Comparison of ENCODE assay signal across 8 cellular contexts in the genomic region with DNA sequence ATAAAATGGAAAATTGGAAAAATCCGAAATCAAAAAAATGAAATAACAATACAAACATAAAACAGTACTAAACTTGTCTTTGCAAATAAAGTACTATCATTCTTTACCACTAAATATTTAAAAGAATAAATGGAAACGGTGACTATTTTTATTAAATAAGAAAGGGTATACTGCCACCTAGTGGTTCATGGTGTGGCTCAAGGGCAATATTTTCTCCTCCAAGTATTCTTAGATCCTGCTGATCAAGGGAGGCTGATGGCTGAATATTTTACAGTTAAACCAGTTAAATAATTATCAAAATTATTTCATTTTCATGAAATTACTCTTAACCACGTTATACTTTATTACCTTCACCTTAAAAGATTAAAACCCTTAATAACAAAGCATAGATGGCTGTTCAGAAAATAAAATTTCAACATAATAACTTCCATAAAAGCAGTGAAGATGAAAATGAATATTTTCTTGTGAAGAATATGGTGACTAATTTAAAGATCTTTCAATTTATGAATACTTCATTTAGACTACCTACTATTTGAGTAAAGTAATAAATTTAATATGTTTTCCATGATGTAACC.
A peak's percentile ranks its signal among the peaks of the same experiment; 100 is the strongest.
DNase-seq lines count a peak whose midpoint lies in the region; ATAC-seq, FAIRE-seq and TF ChIP-seq lines count a peak whose summit lies in the region.

No MANE protein-coding gene starts in this region.

- no peaks in the 10 kb centered on the region for H3F3A ChIP-seq in neural cell (ENCODE audit: insufficient read depth, low read length, poor library complexity, severe bottlenecking)

- peak; percentile 69 for FAIRE-seq in RCC 7860 (lab: Jason Lieb, UNC)
- FAIRE-seq in endometrium (lab: Jason Lieb, UNC), result peak; percentile 98

- H3K9me2 ChIP-seq in neural cell (ENCODE audit: insufficient read depth, low read length), result no peaks in the 10 kb centered on the region

- H3K9me3 ChIP-seq in neural cell (ENCODE audit: low read length), result no peaks in the 10 kb centered on the region

- H4K20me1 ChIP-seq in neural cell (ENCODE audit: insufficient read depth), result no peaks in the 10 kb centered on the region

- H3K4me2 ChIP-seq in neural cell (ENCODE audit: low read length), result no peak overlapping the region

- H3K4me3 Mint-ChIP-seq in stimulated activated memory B cell treated with anti-CD40 and anti-IgM and Interleukin-4, amounts not matched to agents 10 μg/mL and 1 μg/mL and 100 μg/mL, for 72 hours, result no peak overlapping the region

- H3K27ac ChIP-seq in neural cell (ENCODE audit: low read length), result no peak overlapping the region

- TF ChIP-seq CTCF in LNCaP clone FGC (IDR thresholded peaks at IDR 0.05; ENCODE audit: control insufficient read depth, extremely low read depth, insufficient read depth) (peak; percentile 44), neural cell (IDR thresholded peaks at IDR 0.05; ENCODE audit: poor library complexity, severe bottlenecking) (peak; percentile 77)

- no peaks in the 10 kb centered on the region for H3K4me1 Mint-ChIP-seq in stimulated activated memory B cell treated with anti-CD40 and anti-IgM and Interleukin-4, amounts not matched to agents 10 μg/mL and 1 μg/mL and 100 μg/mL, for 72 hours

- H3K36me3 ChIP-seq in neural cell (ENCODE audit: insufficient read depth, low read length), result no peaks in the 10 kb centered on the region

- no peaks in the 10 kb centered on the region for H3K79me2 ChIP-seq in neural cell (replicated peaks; ENCODE audit: insufficient read depth, low read length)

- ATAC-seq in stimulated activated memory B cell treated with anti-CD40 and anti-IgM and Interleukin-4, amounts not matched to agents 10 μg/mL and 1 μg/mL and 100 μg/mL, for 72 hours, result no peak

- no peak overlapping the region for H3K4me3 ChIP-seq in LNCaP clone FGC (ENCODE audit: low read depth, low read length)
- H3K4me3 ChIP-seq in neural cell (ENCODE audit: low read length), result no peak overlapping the region

- peak; percentile 83 for TF ChIP-seq RAD21 in neural cell (conservative IDR thresholded peaks at IDR 0.05)

- H3K9ac ChIP-seq in neural cell (ENCODE audit: low read length), result no peak overlapping the region

- no peak for TF ChIP-seq EP300 in neural cell (conservative IDR thresholded peaks at IDR 0.05; ENCODE audit: poor library complexity, severe bottlenecking)

- H3K9me3 Mint-ChIP-seq in stimulated activated memory B cell treated with anti-CD40 and anti-IgM and Interleukin-4, amounts not matched to agents 10 μg/mL and 1 μg/mL and 100 μg/mL, for 72 hours, result no peaks in the 10 kb centered on the region

- H3K36me3 Mint-ChIP-seq in stimulated activated memory B cell treated with anti-CD40 and anti-IgM and Interleukin-4, amounts not matched to agents 10 μg/mL and 1 μg/mL and 100 μg/mL, for 72 hours, result no peaks in the 10 kb centered on the region

- peak; percentile 7 for DNase-seq in stimulated activated CD4-positive, alpha-beta T cell treated with anti-CD3 and anti-CD28 coated beads, Interleukin-4, amount 100 ng/mL, for 24 hours
- no peak for DNase-seq in stimulated activated CD4-positive, alpha-beta T cell treated with anti-CD3 and anti-CD28 coated beads, Interleukin-1b, Interleukin-23, amount 100 ng/mL, for 48 hours
- DNase-seq in LNCaP clone FGC (ENCODE audit: low read depth) (peak; percentile 46), RCC 7860 (ENCODE audit: low spot score) (no peak), activated T-cell treated with anti-CD3 and anti-CD28 coated beads for 4 hours (no peak)

- no peak overlapping the region for H2AFZ ChIP-seq in neural cell (ENCODE audit: low read depth, low read length)

- no peaks in the 10 kb centered on the region for H3K27me3 Mint-ChIP-seq in stimulated activated memory B cell treated with anti-CD40 and anti-IgM and Interleukin-4, amounts not matched to agents 10 μg/mL and 1 μg/mL and 100 μg/mL, for 72 hours

- no peak overlapping the region for H3K27ac Mint-ChIP-seq in stimulated activated memory B cell treated with anti-CD40 and anti-IgM and Interleukin-4, amounts not matched to agents 10 μg/mL and 1 μg/mL and 100 μg/mL, for 72 hours

- no peaks in the 10 kb centered on the region for H3K27me3 ChIP-seq in neural cell (ENCODE audit: insufficient read depth, low read depth, low read length)

TF ChIP-seq in neural cell, 6 proteins besides CTCF, POLR2A, EP300 and RAD21:
- TF ChIP-seq TAF1 (IDR thresholded peaks at IDR 0.05; ENCODE audit: low read depth) (no peak), EZH2 (IDR thresholded peaks at IDR 0.05; ENCODE audit: borderline replicate concordance, insufficient read depth, low read length, poor library complexity, severe bottlenecking) (no peak), MXI1 (conservative IDR thresholded peaks at IDR 0.05; ENCODE audit: poor library complexity, severe bottlenecking) (no peak), POLR2AphosphoS5 (IDR thresholded peaks at IDR 0.05) (no peak), SMC3 (conservative IDR thresholded peaks at IDR 0.05; ENCODE audit: poor library complexity) (peak; percentile 80)
- TF ChIP-seq, protein P1, sequence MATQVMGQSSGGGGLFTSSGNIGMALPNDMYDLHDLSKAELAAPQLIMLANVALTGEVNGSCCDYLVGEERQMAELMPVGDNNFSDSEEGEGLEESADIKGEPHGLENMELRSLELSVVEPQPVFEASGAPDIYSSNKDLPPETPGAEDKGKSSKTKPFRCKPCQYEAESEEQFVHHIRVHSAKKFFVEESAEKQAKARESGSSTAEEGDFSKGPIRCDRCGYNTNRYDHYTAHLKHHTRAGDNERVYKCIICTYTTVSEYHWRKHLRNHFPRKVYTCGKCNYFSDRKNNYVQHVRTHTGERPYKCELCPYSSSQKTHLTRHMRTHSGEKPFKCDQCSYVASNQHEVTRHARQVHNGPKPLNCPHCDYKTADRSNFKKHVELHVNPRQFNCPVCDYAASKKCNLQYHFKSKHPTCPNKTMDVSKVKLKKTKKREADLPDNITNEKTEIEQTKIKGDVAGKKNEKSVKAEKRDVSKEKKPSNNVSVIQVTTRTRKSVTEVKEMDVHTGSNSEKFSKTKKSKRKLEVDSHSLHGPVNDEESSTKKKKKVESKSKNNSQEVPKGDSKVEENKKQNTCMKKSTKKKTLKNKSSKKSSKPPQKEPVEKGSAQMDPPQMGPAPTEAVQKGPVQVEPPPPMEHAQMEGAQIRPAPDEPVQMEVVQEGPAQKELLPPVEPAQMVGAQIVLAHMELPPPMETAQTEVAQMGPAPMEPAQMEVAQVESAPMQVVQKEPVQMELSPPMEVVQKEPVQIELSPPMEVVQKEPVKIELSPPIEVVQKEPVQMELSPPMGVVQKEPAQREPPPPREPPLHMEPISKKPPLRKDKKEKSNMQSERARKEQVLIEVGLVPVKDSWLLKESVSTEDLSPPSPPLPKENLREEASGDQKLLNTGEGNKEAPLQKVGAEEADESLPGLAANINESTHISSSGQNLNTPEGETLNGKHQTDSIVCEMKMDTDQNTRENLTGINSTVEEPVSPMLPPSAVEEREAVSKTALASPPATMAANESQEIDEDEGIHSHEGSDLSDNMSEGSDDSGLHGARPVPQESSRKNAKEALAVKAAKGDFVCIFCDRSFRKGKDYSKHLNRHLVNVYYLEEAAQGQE (IDR thresholded peaks at IDR 0.05; ENCODE audit: borderline replicate concordance), result no peak

Comparison
In these comparisons a context has a peak if more than half of its experiments do, and no peak if none do; other contexts are left out.
1. DNase-seq: peak in stimulated activated CD4-positive, alpha-beta T cell treated with anti-CD3 and anti-CD28 coated beads, Interleukin-4, amount 100 ng/mL, for 24 hours (single experiment) and LNCaP clone FGC (single experiment); none in stimulated activated CD4-positive, alpha-beta T cell treated with anti-CD3 and anti-CD28 coated beads, Interleukin-1b, Interleukin-23, amount 100 ng/mL, for 48 hours (single experiment), RCC 7860 (single experiment) and activated T-cell treated with anti-CD3 and anti-CD28 coated beads for 4 hours (single experiment).